6 cellular contexts compared by ENCODE assay signal in the genomic region with DNA sequence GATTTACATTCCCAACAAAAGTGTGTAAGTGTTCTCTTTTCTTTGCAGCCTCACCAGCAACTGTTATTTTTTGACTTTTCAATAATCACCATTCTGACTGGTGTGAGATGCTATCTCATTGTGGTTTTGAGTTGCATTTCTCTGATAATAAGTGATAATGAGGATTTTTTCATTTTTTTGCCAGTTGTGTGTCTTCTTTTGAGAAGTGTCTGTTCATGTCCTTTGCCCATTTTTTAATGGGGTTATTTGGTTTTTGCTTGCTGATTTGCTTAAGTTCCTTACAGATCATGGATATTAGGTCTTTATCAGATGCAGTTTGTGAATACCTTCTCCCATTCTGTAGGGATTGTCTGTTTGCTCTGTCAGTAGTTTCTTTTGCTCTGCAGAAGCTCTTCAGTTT.
"Had no signal": no experiment of that assay in that cellular context is flagged by ENCODE, and none has a peak within 500 bp of the region (broad histone marks: within the 10 kb centered on the region; RNA-seq: fewer than 3 reads in every experiment).

No MANE protein-coding gene starts in this region.

- DNase-seq: GM23248, GOT3, H7, H9, HCEC 1CT, HFFc6 had no signal
